In the genomic region with DNA sequence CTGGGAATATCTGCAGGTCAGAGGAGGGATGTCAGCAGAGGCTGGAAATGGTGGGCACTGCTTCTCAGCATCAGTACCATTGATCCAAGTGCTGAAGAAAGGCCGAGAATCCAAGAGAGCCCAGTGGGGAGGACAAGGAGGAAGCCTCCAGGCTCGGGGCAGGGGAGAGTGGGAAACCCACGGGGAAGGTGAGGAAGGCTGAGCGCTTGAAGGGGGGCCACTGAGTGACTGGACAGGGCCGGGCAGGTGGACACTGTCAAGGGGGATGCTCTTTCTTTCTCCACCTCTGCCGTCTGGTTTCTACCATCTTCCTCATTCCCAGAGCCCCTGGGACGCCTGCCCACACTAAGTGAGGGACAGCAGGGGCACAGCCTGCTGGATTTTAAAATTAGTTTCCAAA, we compare ENCODE assay signal across 10 cellular contexts.
"Had no signal": no experiment of that assay in that cellular context is flagged by ENCODE, and none has a peak within 500 bp of the region (broad histone marks: within the 10 kb centered on the region; RNA-seq: fewer than 3 reads in every experiment).

No MANE protein-coding gene starts in this region.

- H3K27ac ChIP-seq: GM23248, HL-60 had no signal

- H3K36me3 ChIP-seq: HAP-1 had no signal

- H3K4me3 ChIP-seq: GM23248, HAP-1, K562 had no signal

- H3K4me1 ChIP-seq: HAP-1 had no signal

- DNase-seq: GM23248, GOT3, H7, HFFc6, KG1 had no signal

- H3K9me3 ChIP-seq: HAP-1 had no signal

- ATAC-seq: HCT116, HepG2, K562 had no signal

- FAIRE-seq: HepG2, K562 had no signal

- H3K9ac ChIP-seq: GM23248 had no signal

- H2AFZ ChIP-seq: GM23248 had no signal
